ENCODE assay signal across 19 cellular contexts in the genomic region with DNA sequence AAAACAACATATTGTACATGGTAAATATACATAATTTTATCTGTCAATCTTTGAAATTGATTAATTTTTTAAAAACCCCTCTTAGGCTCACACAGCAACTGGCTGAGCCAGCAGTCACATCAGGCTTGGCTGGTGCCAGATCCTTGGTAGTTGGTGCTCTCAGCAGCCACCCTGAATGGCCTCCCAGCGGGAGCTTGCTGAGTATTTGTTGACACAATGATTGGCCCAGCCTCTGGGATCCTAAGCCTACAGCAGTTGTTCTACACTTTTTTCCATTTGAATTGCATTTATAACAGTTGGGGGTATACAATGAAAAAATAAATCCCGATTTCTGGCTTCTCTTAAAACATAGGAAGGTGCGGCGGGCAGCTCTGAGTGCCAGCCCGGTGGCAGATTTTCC. TPM values are rescaled to one million over a fixed set of nuclear protein-coding genes. Genes with fewer than 3 reads are reported as not detected.
A peak's percentile ranks its signal among the peaks of the same experiment; 100 is the strongest.
DNase-seq lines count a peak whose midpoint lies in the region; ATAC-seq and TF ChIP-seq lines count a peak whose summit lies in the region.
"Had no signal": no experiment of that assay in that cellular context is flagged by ENCODE, and none has a peak within 500 bp of the region (broad histone marks: within the 10 kb centered on the region; RNA-seq: fewer than 3 reads in every experiment).

No MANE protein-coding gene starts in this region.

- H3K9me3 Mint-ChIP-seq in activated naive CD8-positive, alpha-beta T cell treated with anti-CD3 and anti-CD28 coated beads for 36 hours, result no peaks in the 10 kb centered on the region
- no peaks in the 10 kb centered on the region for H3K9me3 Mint-ChIP-seq in activated naive CD8-positive, alpha-beta T cell treated with anti-CD3 and anti-CD28 coated beads, Interleukin-2, amount 50 U/mL, for 24 hours
- H3K9me3 Mint-ChIP-seq: activated T-helper 17 cell treated with anti-CD3 and anti-CD28 coated beads, Interleukin-2, amount 50 U/mL, for 72 hours; CD4-positive, alpha-beta memory T cell had no signal

- H3K4me1 Mint-ChIP-seq in activated naive CD8-positive, alpha-beta T cell treated with anti-CD3 and anti-CD28 coated beads for 36 hours, result peaks cover 19% of the 10 kb centered on the region
- peaks cover 28% of the 10 kb centered on the region for H3K4me1 Mint-ChIP-seq in activated naive CD8-positive, alpha-beta T cell treated with anti-CD3 and anti-CD28 coated beads, Interleukin-2, amount 50 U/mL, for 24 hours

- peak overlapping the region; percentile 46 for H3K27ac Mint-ChIP-seq in activated naive CD8-positive, alpha-beta T cell treated with anti-CD3 and anti-CD28 coated beads for 36 hours
- no peak overlapping the region for H3K27ac Mint-ChIP-seq in activated naive CD8-positive, alpha-beta T cell treated with anti-CD3 and anti-CD28 coated beads, Interleukin-2, amount 50 U/mL, for 24 hours
- H3K27ac Mint-ChIP-seq: activated T-helper 17 cell treated with anti-CD3 and anti-CD28 coated beads, Interleukin-2, amount 50 U/mL, for 72 hours had no signal

- H3K27ac ChIP-seq in dorsolateral prefrontal cortex (peak overlapping the region in 39 of 59 donors; percentile 1 to 94 (median 53)), upper lobe of right lung (no peak overlapping the region)
- H3K27ac ChIP-seq: esophagus muscularis mucosa, parathyroid adenoma had no signal

- H3K27me3 ChIP-seq in dorsolateral prefrontal cortex (no peaks in the 10 kb centered on the region), upper lobe of right lung (no peaks in the 10 kb centered on the region)
- H3K27me3 ChIP-seq: esophagus muscularis mucosa, heart left ventricle had no signal

- H3K4me3 ChIP-seq in dorsolateral prefrontal cortex (no peak overlapping the region), upper lobe of right lung (no peak overlapping the region)
- H3K4me3 ChIP-seq: esophagus muscularis mucosa, heart left ventricle, smooth muscle cell had no signal

- no peaks in the 10 kb centered on the region for H3K27me3 Mint-ChIP-seq in activated naive CD8-positive, alpha-beta T cell treated with anti-CD3 and anti-CD28 coated beads for 36 hours
- no peaks in the 10 kb centered on the region for H3K27me3 Mint-ChIP-seq in activated naive CD8-positive, alpha-beta T cell treated with anti-CD3 and anti-CD28 coated beads, Interleukin-2, amount 50 U/mL, for 24 hours
- H3K27me3 Mint-ChIP-seq: activated T-helper 17 cell treated with anti-CD3 and anti-CD28 coated beads, Interleukin-2, amount 50 U/mL, for 72 hours; CD4-positive, alpha-beta memory T cell had no signal

- no peak for ATAC-seq in activated naive CD8-positive, alpha-beta T cell treated with anti-CD3 and anti-CD28 coated beads, Interleukin-2, amount 50 U/mL, for 24 hours
- peak; percentile 58 for ATAC-seq in upper lobe of right lung
- ATAC-seq in HG03520 (IDR thresholded peaks at IDR 0.05; ENCODE audit: unreplicated experiment), result no peak
- ATAC-seq: activated T-helper 17 cell treated with anti-CD3 and anti-CD28 coated beads, Interleukin-2, amount 50 U/mL, for 72 hours had no signal

- H3K9me3 ChIP-seq in upper lobe of right lung, result no peaks in the 10 kb centered on the region
- H3K9me3 ChIP-seq: esophagus muscularis mucosa, heart left ventricle had no signal

- no peak overlapping the region for H3K4me3 Mint-ChIP-seq in activated naive CD8-positive, alpha-beta T cell treated with anti-CD3 and anti-CD28 coated beads for 36 hours
- H3K4me3 Mint-ChIP-seq in activated naive CD8-positive, alpha-beta T cell treated with anti-CD3 and anti-CD28 coated beads, Interleukin-2, amount 50 U/mL, for 24 hours, result no peak overlapping the region
- H3K4me3 Mint-ChIP-seq: activated T-helper 17 cell treated with anti-CD3 and anti-CD28 coated beads, Interleukin-2, amount 50 U/mL, for 72 hours; CD4-positive, alpha-beta memory T cell had no signal

- H3K4me1 ChIP-seq in upper lobe of right lung, result peaks cover 15% of the 10 kb centered on the region

- H3K36me3 ChIP-seq in upper lobe of right lung, result peaks cover 83% of the 10 kb centered on the region

- TF ChIP-seq CTCF in dorsolateral prefrontal cortex (IDR thresholded peaks at IDR 0.05 in 54 of 56, conservative IDR thresholded peaks at IDR 0.05 in 2 of 56; ENCODE audit: low read depth in 1 of 56, partially characterized antibody in 56 of 56) (no peak), upper lobe of right lung (IDR thresholded peaks at IDR 0.05) (no peak)

- H3K36me3 Mint-ChIP-seq in activated naive CD8-positive, alpha-beta T cell treated with anti-CD3 and anti-CD28 coated beads for 36 hours, result peaks cover 45% of the 10 kb centered on the region
- peaks cover 56% of the 10 kb centered on the region for H3K36me3 Mint-ChIP-seq in activated naive CD8-positive, alpha-beta T cell treated with anti-CD3 and anti-CD28 coated beads, Interleukin-2, amount 50 U/mL, for 24 hours (ENCODE audit: low read depth)

- intact Hi-C loops in dorsolateral prefrontal cortex (cut with DNase I) (loop anchor here in 1 of 2 donors (10.0 kb wide), 1 partner anchor 216 kb away; no protein-coding TSS in a partner anchor), upper lobe of right lung (cut with DNase I) (no loop called here)

- no peak for DNase-seq in activated naive CD8-positive, alpha-beta T cell treated with anti-CD3 and anti-CD28 coated beads for 36 hours
- no peak for DNase-seq in activated naive CD8-positive, alpha-beta T cell treated with anti-CD3 and anti-CD28 coated beads, Interleukin-2, amount 50 U/mL, for 24 hours
- DNase-seq in NCI-H2227 (lab: John Stamatoyannopoulos, UW; ENCODE audit: unreplicated experiment), result peak; percentile 71
- no peak for DNase-seq in dorsolateral prefrontal cortex
- no peak for DNase-seq in upper lobe of right lung
- no peak for DNase-seq in midbrain (lab: John Stamatoyannopoulos, UW)
- DNase-seq in activated effector memory CD4-positive, alpha-beta T cell treated with Interleukin-2 at 50 U/mL for 16 hours, result no peak
- DNase-seq: activated CD4-positive, alpha-beta T cell treated with anti-CD3 and anti-CD28 coated beads, Interleukin-2, amount 50 U/mL, for 48 hours; aorta; CD4-positive, alpha-beta memory T cell; cortex of kidney; GF-D8; heart left ventricle; Kasumi-1 had no signal

RNA-seq across cellular contexts. Expression of a gene that starts 11.1 kb away (rescaled TPM):
- total RNA-seq in activated naive CD8-positive, alpha-beta T cell treated with anti-CD3 and anti-CD28 coated beads for 36 hours, result 10 to 100 TPM; 26.1 to 26.5 TPM
- total RNA-seq in dorsolateral prefrontal cortex (10 to 100 TPM; 17.0 to 44.5 (median 30.2) TPM), upper lobe of right lung (54.7 TPM)
